In genomic region chr18:51182824-51183223, GRCh38 we compare ENCODE assay signal across 20 cellular contexts.
"Had no signal": no experiment of that assay in that cellular context is flagged by ENCODE, and none has a peak within 500 bp of the region (broad histone marks: within the 10 kb centered on the region; RNA-seq: fewer than 3 reads in every experiment).

No MANE protein-coding gene starts in this region.

- H3K9me3 Mint-ChIP-seq: nephron had no signal

- H3K27ac ChIP-seq: adrenal gland, colonic mucosa, sigmoid colon, thyroid gland, uterus had no signal

- H3K9me3 ChIP-seq: adrenal gland, colonic mucosa, sigmoid colon, thyroid gland, uterus had no signal

- H3K36me3 ChIP-seq: adrenal gland, colonic mucosa, sigmoid colon, thyroid gland, uterus had no signal

- DNase-seq: activated CD4-positive, alpha-beta T cell treated with anti-CD3 and anti-CD28 coated beads, Interleukin-2, amount 50 U/mL, for 4 hours; activated CD4-positive, CD25-positive, alpha-beta regulatory T cell; activated CD8-positive, alpha-beta memory T cell treated with anti-CD3 and anti-CD28 coated beads, Interleukin-2, amount 50 U/mL, for 48 hours; activated effector memory CD4-positive, alpha-beta T cell treated with anti-CD3 and anti-CD28 coated beads, Interleukin-2, amount 50 U/mL, for 16 hours; adrenal gland; caudate nucleus; colonic mucosa; foreskin melanocyte; head of caudate nucleus; islet precursor cell; mammary epithelial cell; sigmoid colon; stimulated activated CD4-positive, alpha-beta T cell treated with anti-CD3 and anti-CD28 coated beads, Interleukin-12 subunit alpha, Interleukin-12 subunit beta, amount 100 ng/mL, for 4 hours; stimulated activated CD4-positive, alpha-beta T cell treated with anti-CD3 and anti-CD28 coated beads, Interleukin-2, amount 100 ng/mL, for 48 hours; stimulated activated CD8-positive, alpha-beta memory T cell treated with anti-CD3 and anti-CD28 coated beads, Interleukin-4, amount 100 ng/mL, for 48 hours; thyroid gland; uterus had no signal

- H3K4me3 ChIP-seq: adrenal gland, colonic mucosa, sigmoid colon, thyroid gland, uterus had no signal

- H3K4me1 ChIP-seq: colonic mucosa had no signal

- ATAC-seq: left lobe of liver, SK-N-SH treated with all-trans-retinoic acid at 6 μM for 48 hours had no signal

- H3K4me3 Mint-ChIP-seq: nephron had no signal

- H3K27me3 ChIP-seq: adrenal gland, colonic mucosa, sigmoid colon, thyroid gland, uterus had no signal
